Comparison of ENCODE assay signal across 19 cellular contexts in genomic region chr4:188370781-188371180, GRCh38.
"Had no signal": no experiment of that assay in that cellular context is flagged by ENCODE, and none has a peak within 500 bp of the region (broad histone marks: within the 10 kb centered on the region; RNA-seq: fewer than 3 reads in every experiment).

No MANE protein-coding gene starts in this region.

- H2AFZ ChIP-seq: PC-9 had no signal

- H3K4me3 ChIP-seq: cardiac muscle cell, PC-9 had no signal

- DNase-seq: activated B cell treated with CpG ODN at 0.5 μM for 24 hours; activated CD4-positive, alpha-beta T cell treated with anti-CD3 and anti-CD28 coated beads for 1 hour; activated CD4-positive, alpha-beta T cell treated with anti-CD3 and anti-CD28 coated beads, Interleukin-2, amount 10 ng/mL, durations not matched to agents 24 days and 14 days; activated CD4-positive, alpha-beta T cell treated with anti-CD3 and anti-CD28 coated beads, Interleukin-2, amount 50 U/mL, for 48 hours; activated CD8-positive, alpha-beta memory T cell treated with anti-CD3 and anti-CD28 coated beads for 24 hours; activated effector memory CD4-positive, alpha-beta T cell treated with anti-CD3 and anti-CD28 coated beads, Interleukin-2, amount 50 U/mL, for 16 hours; activated naive CD4-positive, alpha-beta T cell treated with anti-CD3 and anti-CD28 coated beads for 36 hours; activated T-cell treated with anti-CD3 and anti-CD28 coated beads, Interleukin-2, amount 50 U/mL, for 4 hours; amygdala; brain microvascular endothelial cell; KG1; NCI-H1105 treated with DMSO at 0.1 percent for 48 hours; NCI-H1436 treated with DMSO at 0.1 percent for 48 hours; NCI-H187; NCI-H2081; NCI-H510A treated with DMSO at 0.1 percent for 48 hours; PC-9; SHP77 treated with DMSO at 0.1 percent for 48 hours had no signal

- H3K36me3 ChIP-seq: brain microvascular endothelial cell, cardiac muscle cell had no signal

- H3K4me2 ChIP-seq: PC-9 had no signal

- H3K27me3 ChIP-seq: brain microvascular endothelial cell, cardiac muscle cell had no signal

- ATAC-seq: activated T-cell treated with anti-CD3 and anti-CD28 coated beads, Interleukin-2, amount 50 U/mL, for 4 hours had no signal

- H3K27ac ChIP-seq: brain microvascular endothelial cell, cardiac muscle cell, PC-9 had no signal
